ENCODE assay signal across 26 cellular contexts in the genomic region with DNA sequence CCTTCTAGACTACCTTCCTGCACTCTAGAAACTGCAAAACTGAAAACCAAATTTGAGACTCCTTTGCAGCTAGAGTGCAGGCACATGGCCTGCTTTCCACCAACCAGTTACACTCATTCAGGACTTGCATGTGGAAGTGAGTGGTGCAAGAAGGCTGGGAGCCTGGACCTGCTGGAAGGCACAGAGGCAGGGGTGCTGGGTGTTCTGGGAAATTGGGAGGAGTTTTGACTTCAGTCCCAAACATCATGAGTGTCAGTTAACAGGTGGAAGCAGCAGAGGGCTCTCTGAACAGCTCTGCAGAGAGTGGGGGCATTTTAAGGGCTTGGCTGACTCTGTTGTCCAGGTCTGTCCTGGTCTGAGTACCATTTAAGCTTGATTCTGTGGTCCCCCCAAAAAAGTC. TPM values are rescaled to one million over a fixed set of nuclear protein-coding genes. Genes with fewer than 3 reads are reported as not detected.
A peak's percentile ranks its signal among the peaks of the same experiment; 100 is the strongest.
DNase-seq lines count a peak whose midpoint lies in the region; ATAC-seq, FAIRE-seq and TF ChIP-seq lines count a peak whose summit lies in the region.
"Had no signal": no experiment of that assay in that cellular context is flagged by ENCODE, and none has a peak within 500 bp of the region (broad histone marks: within the 10 kb centered on the region; RNA-seq: fewer than 3 reads in every experiment).

No MANE protein-coding gene starts in this region.

- no peak overlapping the region for H2AK5ac ChIP-seq in H1 (ENCODE audit: low read depth, low read length)
- H2AK5ac ChIP-seq in neuronal stem cell (ENCODE audit: low read depth, low read length), result no peak overlapping the region

- H3K79me2 ChIP-seq in mammary epithelial cell (ENCODE audit: insufficient read depth, low read length), result no peaks in the 10 kb centered on the region
- no peaks in the 10 kb centered on the region for H3K79me2 ChIP-seq in H1 (ENCODE audit: control insufficient read depth in 1 of 2, insufficient read depth in 2 of 2, low read length in 2 of 2)
- no peaks in the 10 kb centered on the region for H3K79me2 ChIP-seq in OCI-LY7 (ENCODE audit: insufficient read depth, low read depth, low read length)

- intact Hi-C loops in MCF 10A (cut with micrococcal nuclease) (no loop called here), mammary epithelial cell (cut with micrococcal nuclease) (no loop called here), OCI-LY7 (cut with micrococcal nuclease; ENCODE audit: unreplicated experiment) (loop anchor here (5.0 kb wide), 1 partner anchor 408 kb away; no protein-coding TSS in a partner anchor)

- no peak overlapping the region for H3K4me2 ChIP-seq in mammary epithelial cell (ENCODE audit: insufficient read depth, low read depth, low read length)
- no peak overlapping the region for H3K4me2 ChIP-seq in H1 (ENCODE audit: insufficient read depth in 1 of 2, low read depth in 2 of 2, low read length in 2 of 2)
- H3K4me2 ChIP-seq in neuronal stem cell (ENCODE audit: insufficient read depth, low read length, poor library complexity, severe bottlenecking), result no peak overlapping the region
- H3K4me2 ChIP-seq in OCI-LY7 (ENCODE audit: low read length), result no peak overlapping the region
- H3K4me2 ChIP-seq: GM23338 had no signal

- TF ChIP-seq RAD21 in H1 (IDR thresholded peaks at IDR 0.05 in 1 of 2, conservative IDR thresholded peaks at IDR 0.05 in 1 of 2; ENCODE audit: low read depth in 2 of 2, low read length in 2 of 2), result no peak

- H3K36me3 ChIP-seq in mammary epithelial cell (ENCODE audit: insufficient read depth, low read length) (no peaks in the 10 kb centered on the region), H1 (ENCODE audit: control insufficient read depth in 2 of 4, insufficient read depth in 4 of 4, low read length in 3 of 4) (no peaks in the 10 kb centered on the region), neuronal stem cell (replicated peaks in 1 of 2; ENCODE audit: control insufficient read depth in 2 of 2, insufficient read depth in 2 of 2, low read length in 2 of 2) (peaks cover 0 to 2% of the 10 kb centered on the region in 2 donors), OCI-LY7 (ENCODE audit: insufficient read depth, low read length) (no peaks in the 10 kb centered on the region)
- H3K36me3 ChIP-seq: BE2C, HAP-1, Peyer's patch had no signal

- H4K8ac ChIP-seq in H1 (ENCODE audit: extremely low read depth, insufficient read depth, low read length) (no peak overlapping the region), neuronal stem cell (ENCODE audit: low read depth, low read length) (no peak overlapping the region)

- H3K27me3 ChIP-seq in mammary epithelial cell (ENCODE audit: insufficient read depth, low read length) (no peaks in the 10 kb centered on the region), H1 (replicated peaks in 1 of 4; ENCODE audit: control insufficient read depth in 3 of 4, extremely low read depth in 1 of 4, insufficient read depth in 3 of 4, low read length in 3 of 4) (no peaks in the 10 kb centered on the region; a peak in 1 of 7 replicates), neuronal stem cell (ENCODE audit: control insufficient read depth in 3 of 3, insufficient read depth in 3 of 3, low read depth in 1 of 3, low read length in 3 of 3) (peaks cover 0 to 7% (median 0%) of the 10 kb centered on the region in 3 experiments)
- H3K27me3 ChIP-seq: BE2C, Peyer's patch had no signal

- H3K14ac ChIP-seq in H1 (ENCODE audit: insufficient read length) (no peak overlapping the region), neuronal stem cell (ENCODE audit: low read length) (no peak overlapping the region)

- no peak for TF ChIP-seq EP300 in H1 (IDR thresholded peaks at IDR 0.05; ENCODE audit: borderline replicate concordance in 1 of 2, low read depth in 2 of 2, low read length in 2 of 2)

- H3K4me1 Mint-ChIP-seq in MCF 10A (ENCODE audit: insufficient read depth, unreplicated experiment), result peaks cover 12% of the 10 kb centered on the region

- no peak overlapping the region for H2BK12ac ChIP-seq in H1 (ENCODE audit: low read depth, low read length)
- no peak overlapping the region for H2BK12ac ChIP-seq in neuronal stem cell (ENCODE audit: low read length)

- H3K23ac ChIP-seq in H1 (ENCODE audit: insufficient read length) (no peak overlapping the region), neuronal stem cell (ENCODE audit: low read depth, low read length, poor library complexity) (no peak overlapping the region)

- H3K27ac ChIP-seq in mammary epithelial cell (ENCODE audit: insufficient read depth, low read depth, low read length) (no peak overlapping the region), H1 (ENCODE audit: low read depth, low read length) (no peak overlapping the region), neuronal stem cell (replicated peaks; ENCODE audit: low read length) (no peak overlapping the region), OCI-LY7 (ENCODE audit: low read depth, low read length, poor library complexity, severe bottlenecking) (no peak overlapping the region)
- H3K27ac ChIP-seq: Peyer's patch, SK-N-MC had no signal

- TF ChIP-seq CTCF in MCF 10A (IDR thresholded peaks at IDR 0.05; ENCODE audit: unreplicated experiment) (no peak), mammary epithelial cell (conservative IDR thresholded peaks at IDR 0.05 in 1 of 2, IDR thresholded peaks at IDR 0.05 in 1 of 2; ENCODE audit: extremely low read depth in 1 of 2, insufficient read depth in 1 of 2, low read depth in 1 of 2, low read length in 2 of 2) (no peak), H1 (IDR thresholded peaks at IDR 0.05; ENCODE audit: control extremely low read depth in 1 of 3, insufficient read depth in 1 of 3, low read depth in 1 of 3, low read length in 3 of 3) (no peak), OCI-LY7 (conservative IDR thresholded peaks at IDR 0.05; ENCODE audit: low read length) (no peak)

- no peak overlapping the region for H4K5ac ChIP-seq in H1 (ENCODE audit: insufficient read length, low read depth, low read length)

- CTCF ChIA-PET in MCF 10A (lab: Yijun Ruan, JAX) (interaction anchor here (0.6 to 9.1 kb wide), 10 partner anchors 9 to 643 kb away, joined by 3 to 121 read pairs (median 4); no protein-coding TSS in a partner anchor), mammary epithelial cell (lab: Charles Lee; ENCODE audit: low non-redundant PET) (no interaction called here), H1 (lab: Charles Lee; ENCODE audit: partially characterized antibody) (interaction anchor here (0.9 to 3.2 kb wide), 10 partner anchors 16 to 436 kb away, joined by 3 to 9 read pairs (median 4); no protein-coding TSS in a partner anchor), OCI-LY7 (lab: Charles Lee; ENCODE audit: unreplicated experiment) (interaction anchor here (0.6 kb wide), 1 partner anchor 601 kb away, joined by 5 read pairs; no protein-coding TSS in a partner anchor)

- H2BK20ac ChIP-seq in H1 (ENCODE audit: low read length), result no peak overlapping the region

- DNase-seq in MCF 10A (ENCODE audit: unreplicated experiment) (peak; percentile 15), mammary epithelial cell (no peak), H1 (ENCODE audit: low read depth in 1 of 2, low spot score in 2 of 2) (peak in 1 of 2 experiments; percentile 36), neuronal stem cell (ENCODE audit: low spot score) (no peak), OCI-LY7 (ENCODE audit: low spot score) (no peak), DMS53 treated with DMSO at 0.1 percent for 48 hours (lab: John Stamatoyannopoulos, UW; ENCODE audit: unreplicated experiment) (no peak)
- DNase-seq: 8988T; ACHN; CD8-positive, alpha-beta memory T cell; DMS 273 treated with DMSO at 0.1 percent for 48 hours; KBM-7; MM.1S; NCI-H2029; NCI-H446 treated with DMSO at 0.1 percent for 48 hours; NCI-H526 treated with DMSO at 0.1 percent for 48 hours; OCI-M1; Peyer's patch; SHP77 treated with DMSO at 0.1 percent for 48 hours had no signal

- no peaks in the 10 kb centered on the region for H3K9me3 ChIP-seq in mammary epithelial cell (replicated peaks; ENCODE audit: insufficient read depth, low read length)
- no peaks in the 10 kb centered on the region for H3K9me3 ChIP-seq in H1 (ENCODE audit: insufficient read depth in 2 of 2, low read depth in 1 of 2, low read length in 1 of 2)
- H3K9me3 ChIP-seq in neuronal stem cell (replicated peaks in 1 of 2; ENCODE audit: control insufficient read depth in 2 of 2, insufficient read depth in 1 of 2, low read depth in 1 of 2, low read length in 2 of 2), result no peaks in the 10 kb centered on the region
- no peaks in the 10 kb centered on the region for H3K9me3 ChIP-seq in OCI-LY7 (ENCODE audit: low read length)
- H3K9me3 ChIP-seq: BE2C, HAP-1, Peyer's patch had no signal

- H3K4me3 ChIP-seq in mammary epithelial cell (replicated peaks in 1 of 3; ENCODE audit: insufficient read depth in 1 of 3, low read depth in 2 of 3, low read length in 3 of 3) (no peak overlapping the region), H1 (ENCODE audit: extremely low read depth in 1 of 4, insufficient read depth in 2 of 4, low read depth in 3 of 4, low read length in 4 of 4) (no peak overlapping the region), neuronal stem cell (ENCODE audit: low read length in 2 of 2) (no peak overlapping the region), OCI-LY7 (ENCODE audit: low read depth, low read length, poor library complexity, severe bottlenecking) (no peak overlapping the region)
- H3K4me3 ChIP-seq: GM23338, HAP-1, Peyer's patch, SK-N-MC had no signal

- H4K20me1 ChIP-seq in mammary epithelial cell (ENCODE audit: insufficient read depth, low read length) (no peaks in the 10 kb centered on the region), H1 (replicated peaks in 1 of 2; ENCODE audit: control insufficient read depth in 1 of 2, insufficient read depth in 2 of 2, low read length in 2 of 2) (no peaks in the 10 kb centered on the region), OCI-LY7 (ENCODE audit: insufficient read depth, low read length) (no peaks in the 10 kb centered on the region)

- peaks cover 9% of the 10 kb centered on the region for H3K27me3 Mint-ChIP-seq in MCF 10A (ENCODE audit: insufficient read depth, unreplicated experiment)

- H3K9ac ChIP-seq in mammary epithelial cell (ENCODE audit: insufficient read depth, low read length) (no peak overlapping the region), H1 (replicated peaks in 1 of 4; ENCODE audit: extremely low read depth in 1 of 4, low read depth in 3 of 4, low read length in 3 of 4) (no peak overlapping the region), neuronal stem cell (ENCODE audit: low read depth, low read length, poor library complexity) (no peak overlapping the region)

- no peaks in the 10 kb centered on the region for H3K9me2 ChIP-seq in OCI-LY7 (ENCODE audit: insufficient read depth, low read length)

- dilution Hi-C loops in mammary epithelial cell (cut with HindIII; ENCODE audit: low sequenced_read_pairs), result loop anchor here (10.0 kb wide), 1 partner anchor 61 kb away; no protein-coding TSS in a partner anchor

- in situ Hi-C loops in mammary epithelial cell (cut with MboI; ENCODE audit: low sequenced_read_pairs in 2 of 2), result no loop called here

- no peak for TF ChIP-seq POLR2A in H1 (IDR thresholded peaks at IDR 0.05; ENCODE audit: control extremely low read depth in 1 of 2, low read depth in 2 of 2, low read length in 2 of 2)

- no peak overlapping the region for H2BK120ac ChIP-seq in H1 (replicated peaks; ENCODE audit: low read depth, low read length)
- peak overlapping the region; percentile 64 for H2BK120ac ChIP-seq in neuronal stem cell (ENCODE audit: low read depth, low read length)

- H3K36me3 Mint-ChIP-seq in MCF 10A (ENCODE audit: insufficient read depth, unreplicated experiment), result no peaks in the 10 kb centered on the region
- H3K36me3 Mint-ChIP-seq: CD14-positive monocyte; CD8-positive, alpha-beta memory T cell had no signal

- H3K4me3 Mint-ChIP-seq in MCF 10A (ENCODE audit: unreplicated experiment), result no peak overlapping the region
- H3K4me3 Mint-ChIP-seq: CD14-positive monocyte; CD8-positive, alpha-beta memory T cell; GM23338 had no signal

- FAIRE-seq in H1 (lab: Jason Lieb, UNC), result no peak
- FAIRE-seq: GM19239 had no signal

- H4K91ac ChIP-seq in H1 (replicated peaks; ENCODE audit: insufficient read length, low read length) (no peak overlapping the region), neuronal stem cell (ENCODE audit: low read depth, low read length, poor library complexity) (no peak overlapping the region)

- no peaks in the 10 kb centered on the region for H3K79me1 ChIP-seq in H1 (ENCODE audit: low read depth, low read length)
- H3K79me1 ChIP-seq in neuronal stem cell (ENCODE audit: low read depth, low read length), result no peaks in the 10 kb centered on the region

- no peak overlapping the region for H3K56ac ChIP-seq in H1 (replicated peaks; ENCODE audit: insufficient read length, low read depth, low read length)

- H2AFZ ChIP-seq in mammary epithelial cell (ENCODE audit: low read depth, low read length) (no peak overlapping the region), H1 (ENCODE audit: low read length) (peak overlapping the region; percentile 57; the same call in 1 of the 2 replicates), neuronal stem cell (ENCODE audit: low read length) (no peak overlapping the region), OCI-LY7 (ENCODE audit: low read length) (no peak overlapping the region; the same call in 1 of the 2 replicates)
- H2AFZ ChIP-seq: GM23338 had no signal

- no peaks in the 10 kb centered on the region for H3K23me2 ChIP-seq in H1 (ENCODE audit: low read depth, low read length)

- H3K9me3 Mint-ChIP-seq in MCF 10A (ENCODE audit: unreplicated experiment), result no peaks in the 10 kb centered on the region
- H3K9me3 Mint-ChIP-seq: CD8-positive, alpha-beta memory T cell; GM23338 had no signal

- BruUV-seq in MCF 10A (replicated peaks; lab: Mats Ljungman, UMichigan), result no TSS peak
- BruUV-seq in mammary epithelial cell (replicated peaks; lab: Mats Ljungman, UMichigan), result no TSS peak
- no TSS peak for BruUV-seq in OCI-LY7 (replicated peaks; lab: Mats Ljungman, UMichigan)

- H3K27ac Mint-ChIP-seq in MCF 10A (ENCODE audit: low read depth, unreplicated experiment), result no peak overlapping the region
- H3K27ac Mint-ChIP-seq: CD14-positive monocyte, GM23338 had no signal

- POLR2A ChIA-PET in MCF 10A (lab: Yijun Ruan, JAX) (no interaction called here), H1 (lab: Charles Lee; ENCODE audit: partially characterized antibody) (no interaction called here), OCI-LY7 (lab: Charles Lee) (no interaction called here)

- ATAC-seq in GM21360 (IDR thresholded peaks at IDR 0.05; ENCODE audit: unreplicated experiment), result no peak
- ATAC-seq: GM23338 had no signal

- H2BK5ac ChIP-seq in H1 (ENCODE audit: low read depth, low read length) (no peak overlapping the region), neuronal stem cell (ENCODE audit: low read length) (no peak overlapping the region)

- H3K4me1 ChIP-seq in mammary epithelial cell (ENCODE audit: insufficient read depth, low read length), result peaks cover 11% of the 10 kb centered on the region
- H3K4me1 ChIP-seq in H1 (replicated peaks in 1 of 4; ENCODE audit: control insufficient read depth in 3 of 4, insufficient read depth in 4 of 4, low read length in 3 of 4), result peaks cover 0 to 2% (median 0%) of the 10 kb centered on the region in 4 experiments; a peak in 3 of 7 replicates
- H3K4me1 ChIP-seq in neuronal stem cell (ENCODE audit: control insufficient read depth in 2 of 2, insufficient read depth in 1 of 2, low read depth in 1 of 2, low read length in 2 of 2), result peaks cover 2% of the 10 kb centered on the region in 2 donors
- peaks cover 39% of the 10 kb centered on the region for H3K4me1 ChIP-seq in OCI-LY7 (ENCODE audit: insufficient read depth, low read length, poor library complexity, severe bottlenecking)
- H3K4me1 ChIP-seq: BE2C, HAP-1 had no signal

- H3K18ac ChIP-seq in H1 (ENCODE audit: extremely low read depth, low read length) (no peak overlapping the region), neuronal stem cell (ENCODE audit: low read length) (no peak overlapping the region)

- H3K4ac ChIP-seq in H1 (replicated peaks; ENCODE audit: insufficient read length, low read depth, low read length) (no peak overlapping the region), neuronal stem cell (ENCODE audit: low read length) (no peak overlapping the region)

- H2BK15ac ChIP-seq in H1 (ENCODE audit: low read length), result no peak overlapping the region
- H2BK15ac ChIP-seq in neuronal stem cell (ENCODE audit: low read length), result no peak overlapping the region

RNA-seq across cellular contexts. Expression of a gene that starts 49.3 kb away (rescaled TPM):
- total RNA-seq in MCF 10A (2022), result not detected in 2 replicates
- under 1 TPM in 1 of 2 donors, not detected in 1; 0.33 TPM for total RNA-seq in mammary epithelial cell
- not detected for polyA plus RNA-seq in mammary epithelial cell
- not detected for polyA minus RNA-seq in mammary epithelial cell
- 12.3 and 13.2 TPM in 2 replicates for total RNA-seq in H1 (2021; fragmentation: NEBNext Ultra II Directional; extraction: Animal tissue kit (Norgen Biotek cat#: 25700))
- polyA plus RNA-seq in H1 (2011; rRNA removed), result 4.8 and 7.5 TPM in 2 replicates
- 5.8 TPM for polyA plus RNA-seq in H1 (2011; cell fraction: cytosol; rRNA removed)
- polyA plus RNA-seq in H1 (2011; cell fraction: nucleus; rRNA removed), result 9.6 TPM
- polyA plus RNA-seq in H1 (2012, experiment 1 of 2), result 5.6 to 7.7 TPM (median 5.9 TPM) in 4 replicates
- polyA plus RNA-seq in H1 (2012, experiment 2 of 2), result 2.1 TPM
- 6.5 TPM for polyA plus RNA-seq in H1 (2013, experiment 1 of 2)
- 7.3 TPM for polyA plus RNA-seq in H1 (2013, experiment 2 of 2)
- 23.0 and 28.8 TPM in 2 replicates for polyA minus RNA-seq in H1 (2011; rRNA and poly(A)+ RNA removed)
- 7.9 TPM for polyA minus RNA-seq in H1 (2011; cell fraction: cytosol; rRNA and poly(A)+ RNA removed)
- 4.7 TPM for polyA minus RNA-seq in H1 (2011; cell fraction: nucleus; rRNA and poly(A)+ RNA removed)
- 7.1 TPM for polyA plus RNA-seq in neuronal stem cell (2013, experiment 1 of 2)
- 7.3 TPM for polyA plus RNA-seq in neuronal stem cell (2013, experiment 2 of 2)
- not detected in 2 replicates for total RNA-seq in OCI-LY7 (2014; rRNA removed; shearing (Covaris generic))
- total RNA-seq in OCI-LY7 (2022), result not detected in 2 replicates
- total RNA-seq: CD8-positive, alpha-beta memory T cell; LHCN-M2 had no signal
- polyA plus RNA-seq: CD14-positive monocyte; CD8-positive, alpha-beta memory T cell had no signal

Comparison
In these comparisons a context has a peak if more than half of its experiments do, and no peak if none do; other contexts are left out.
1. RNA of a gene that starts 49.3 kb away (total RNA-seq): 12.3 to 13.2 TPM in H1; 0.33 TPM in mammary epithelial cell, not detected in MCF 10A and not detected in OCI-LY7; every median in the first group is over 10 times any median in the second.